ENCODE assay signal across 22 cellular contexts in the genomic region with DNA sequence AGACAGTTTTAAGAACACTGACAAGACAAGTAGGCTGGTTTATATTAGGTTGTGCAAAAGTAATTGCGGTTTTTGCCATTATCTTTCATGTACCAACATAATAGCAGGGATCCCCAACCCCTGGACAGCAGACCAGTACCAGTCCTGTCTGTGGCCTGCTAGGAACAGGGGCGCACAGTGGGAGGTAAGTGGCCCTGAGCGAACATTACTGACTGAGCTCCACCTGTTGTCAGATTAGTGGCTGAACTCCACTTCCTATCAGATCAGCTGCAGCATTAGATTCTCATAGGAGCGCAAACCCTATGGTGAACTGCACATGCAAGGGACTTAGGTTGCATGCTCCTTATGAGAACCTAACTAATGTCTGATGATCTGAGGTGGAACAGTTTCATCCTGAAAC.
A peak's percentile ranks its signal among the peaks of the same experiment; 100 is the strongest.
DNase-seq lines count a peak whose midpoint lies in the region; ATAC-seq and TF ChIP-seq lines count a peak whose summit lies in the region.
"Had no signal": no experiment of that assay in that cellular context is flagged by ENCODE, and none has a peak within 500 bp of the region (broad histone marks: within the 10 kb centered on the region; RNA-seq: fewer than 3 reads in every experiment).

No MANE protein-coding gene starts in this region.

- no peak overlapping the region for H3T11ph ChIP-seq in H9 (ENCODE audit: low read length)

- TF ChIP-seq POLR2A in GM18505 (IDR thresholded peaks at IDR 0.05; ENCODE audit: borderline replicate concordance, extremely low read depth, insufficient read depth, insufficient read length), result no peak

- peak; percentile 65 for ATAC-seq in WTC11
- ATAC-seq in GM18861 (IDR thresholded peaks at IDR 0.05; ENCODE audit: unreplicated experiment), result no peak
- ATAC-seq in GM18505 (IDR thresholded peaks at IDR 0.05; ENCODE audit: unreplicated experiment), result no peak
- ATAC-seq: A549 had no signal

- H2BK5ac ChIP-seq in H9 (ENCODE audit: insufficient read length, low read length), result no peak overlapping the region

- H2BK12ac ChIP-seq in H9 (ENCODE audit: insufficient read length, low read depth, low read length), result no peak overlapping the region

- no CpG with 5 or more reads among the region's 4 CpGs for WGBS in H9 (ENCODE audit: extremely low coverage, insufficient read length, low lambda C conversion rate)

- H3K27ac Mint-ChIP-seq in H9 (no peak overlapping the region), WTC11 (no peak overlapping the region), neural progenitor cell (no peak overlapping the region)
- H3K27ac Mint-ChIP-seq in activated naive CD4-positive, alpha-beta T cell treated with anti-CD3 and anti-CD28 coated beads, Interleukin-2, amount 10 ng/mL, durations not matched to agents 7 days and 5 days, result no peak overlapping the region
- no peak overlapping the region for H3K27ac Mint-ChIP-seq in activated naive CD8-positive, alpha-beta T cell treated with anti-CD3 and anti-CD28 coated beads for 36 hours
- H3K27ac Mint-ChIP-seq: CD14-positive monocyte; CD4-positive, alpha-beta T cell; CD8-positive, alpha-beta memory T cell had no signal

- TF ChIP-seq CTCF in H9 (conservative IDR thresholded peaks at IDR 0.05) (no peak), WTC11 (IDR thresholded peaks at IDR 0.05) (no peak), neural progenitor cell (IDR thresholded peaks at IDR 0.05) (no peak)

- no peak overlapping the region for H3K4me2 ChIP-seq in H9 (ENCODE audit: insufficient read depth, insufficient read length, low read length)
- no peak overlapping the region for H3K4me2 ChIP-seq in neural progenitor cell
- H3K4me2 ChIP-seq: A549; BLaER1 treated with 17β-estradiol and CSF1 and Interleukin-3, amounts not matched to agents 10 nM and 100 nM had no signal

- H3K56ac ChIP-seq in H9 (ENCODE audit: insufficient read length, low read depth, low read length), result no peak overlapping the region

- H3K79me1 ChIP-seq in H9 (ENCODE audit: insufficient read depth, low read depth, low read length, poor library complexity, severe bottlenecking), result no peaks in the 10 kb centered on the region

- H3K27me3 ChIP-seq in H9 (ENCODE audit: insufficient read depth, low read length), result no peaks in the 10 kb centered on the region
- no peaks in the 10 kb centered on the region for H3K27me3 ChIP-seq in neural progenitor cell
- H3K27me3 ChIP-seq: BE2C; BLaER1 treated with 17β-estradiol and CSF1 and Interleukin-3, amounts not matched to agents 10 nM and 100 nM had no signal

- no peak overlapping the region for H4K5ac ChIP-seq in H9 (ENCODE audit: insufficient read length, low read depth, low read length)

- H2BK20ac ChIP-seq in H9 (ENCODE audit: low read depth, low read length, poor library complexity, severe bottlenecking), result no peak overlapping the region

- no peaks in the 10 kb centered on the region for H3F3A ChIP-seq in neural progenitor cell (ENCODE audit: low read depth)

- no peaks in the 10 kb centered on the region for H3K9me3 ChIP-seq in H9 (ENCODE audit: control insufficient read depth, low read depth, low read length)
- H3K9me3 ChIP-seq in neural progenitor cell (ENCODE audit: low read depth), result peaks cover 4% of the 10 kb centered on the region
- H3K9me3 ChIP-seq: BE2C had no signal

- peak; percentile 29 for DNase-seq in H9
- DNase-seq in NCI-H146 treated with DMSO at 0.1 percent for 48 hours (lab: John Stamatoyannopoulos, UW; ENCODE audit: unreplicated experiment), result peak; percentile 40
- DNase-seq in WTC11 (ENCODE audit: low spot score), result peak; percentile 24
- DNase-seq in neural progenitor cell (ENCODE audit: low spot score), result peak; percentile 7
- no peak for DNase-seq in activated naive CD4-positive, alpha-beta T cell treated with anti-CD3 and anti-CD28 coated beads, Interleukin-2, amount 10 ng/mL, durations not matched to agents 7 days and 5 days
- no peak for DNase-seq in activated naive CD8-positive, alpha-beta T cell treated with anti-CD3 and anti-CD28 coated beads for 36 hours
- DNase-seq: 8988T; ACHN; AML-193; BE2C; CD4-positive, alpha-beta T cell; CD8-positive, alpha-beta memory T cell; DMS53; DMS79 treated with DMSO at 0.1 percent for 48 hours; GF-D8; GM23248; HCEC 1CT had no signal

- POLR2A ChIA-PET in WTC11 (lab: Charles Lee), result no interaction called here

- H2BK15ac ChIP-seq in H9 (ENCODE audit: low read depth, low read length), result no peak overlapping the region

- H3K18ac ChIP-seq in H9 (ENCODE audit: insufficient read length, low read depth, low read length), result no peak overlapping the region

- no peak overlapping the region for H3K27ac ChIP-seq in H9 (ENCODE audit: insufficient read length, low read depth, low read length)
- no peak overlapping the region for H3K27ac ChIP-seq in neural progenitor cell
- H3K27ac ChIP-seq: A549; BLaER1 treated with 17β-estradiol and CSF1 and Interleukin-3, amounts not matched to agents 10 nM and 100 nM; GM23248 had no signal

- H3K36me3 Mint-ChIP-seq in H9 (ENCODE audit: insufficient read depth in 1 of 3, low read depth in 3 of 3) (peaks cover 0 to 6% (median 1%) of the 10 kb centered on the region in 3 experiments; a peak in 1 of 7 replicates), WTC11 (peaks cover 5% of the 10 kb centered on the region), neural progenitor cell (no peaks in the 10 kb centered on the region)
- no peaks in the 10 kb centered on the region for H3K36me3 Mint-ChIP-seq in activated naive CD4-positive, alpha-beta T cell treated with anti-CD3 and anti-CD28 coated beads, Interleukin-2, amount 10 ng/mL, durations not matched to agents 7 days and 5 days
- H3K36me3 Mint-ChIP-seq in activated naive CD8-positive, alpha-beta T cell treated with anti-CD3 and anti-CD28 coated beads for 36 hours, result no peaks in the 10 kb centered on the region
- H3K36me3 Mint-ChIP-seq: CD14-positive monocyte; CD8-positive, alpha-beta memory T cell had no signal

- H2AK5ac ChIP-seq in H9 (ENCODE audit: insufficient read length, low read length), result no peak overlapping the region

- H3K9me3 Mint-ChIP-seq in H9 (peaks cover 10 to 11% of the 10 kb centered on the region in 2 experiments; a peak in 4 of 5 replicates), WTC11 (peaks cover 22% of the 10 kb centered on the region), neural progenitor cell (peaks cover 3% of the 10 kb centered on the region)
- H3K9me3 Mint-ChIP-seq in activated naive CD4-positive, alpha-beta T cell treated with anti-CD3 and anti-CD28 coated beads, Interleukin-2, amount 10 ng/mL, durations not matched to agents 7 days and 5 days, result peaks cover 8% of the 10 kb centered on the region
- H3K9me3 Mint-ChIP-seq in activated naive CD8-positive, alpha-beta T cell treated with anti-CD3 and anti-CD28 coated beads for 36 hours, result peaks cover 14% of the 10 kb centered on the region

- H4K20me1 ChIP-seq in H9 (ENCODE audit: control insufficient read depth, insufficient read depth, insufficient read length) (no peaks in the 10 kb centered on the region), neural progenitor cell (ENCODE audit: low read depth) (no peaks in the 10 kb centered on the region)
- H4K20me1 ChIP-seq: BLaER1 treated with 17β-estradiol and CSF1 and Interleukin-3, amounts not matched to agents 10 nM and 100 nM had no signal

- no peak overlapping the region for H2AFZ ChIP-seq in H9 (ENCODE audit: low read length)
- H2AFZ ChIP-seq in neural progenitor cell (replicated peaks), result no peak overlapping the region
- H2AFZ ChIP-seq: GM23248 had no signal

- no peak overlapping the region for H4K8ac ChIP-seq in H9 (replicated peaks; ENCODE audit: insufficient read length, low read depth, low read length)

- CTCF ChIA-PET in WTC11 (lab: Charles Lee), result no interaction called here
- CTCF ChIA-PET in activated naive CD4-positive, alpha-beta T cell treated with anti-CD3 and anti-CD28 coated beads, Interleukin-2, amount 10 ng/mL, durations not matched to agents 7 days and 5 days (lab: Charles Lee), result no interaction called here

- no peak overlapping the region for H4K91ac ChIP-seq in H9 (ENCODE audit: insufficient read length, low read depth, low read length)

- H2BK120ac ChIP-seq in H9 (ENCODE audit: low read depth, low read length, poor library complexity, severe bottlenecking), result no peak overlapping the region

- no peak overlapping the region for H3K4me3 ChIP-seq in neural progenitor cell
- H3K4me3 ChIP-seq: A549; BLaER1 treated with 17β-estradiol and CSF1 and Interleukin-3, amounts not matched to agents 10 nM and 100 nM; GM23248 had no signal

- no peak overlapping the region for H3K9ac ChIP-seq in H9 (ENCODE audit: extremely low read depth, insufficient read length, low read length)
- H3K9ac ChIP-seq in neural progenitor cell, result no peak overlapping the region
- H3K9ac ChIP-seq: BLaER1 treated with 17β-estradiol and CSF1 and Interleukin-3, amounts not matched to agents 10 nM and 100 nM; GM23248 had no signal

- no peaks in the 10 kb centered on the region for H3K4me1 ChIP-seq in H9 (ENCODE audit: insufficient read depth, low read length)
- no peaks in the 10 kb centered on the region for H3K4me1 ChIP-seq in neural progenitor cell
- H3K4me1 ChIP-seq: A549, BE2C had no signal

- H3K4me1 Mint-ChIP-seq in H9 (no peaks in the 10 kb centered on the region), WTC11 (no peaks in the 10 kb centered on the region), neural progenitor cell (no peaks in the 10 kb centered on the region)
- H3K4me1 Mint-ChIP-seq in activated naive CD4-positive, alpha-beta T cell treated with anti-CD3 and anti-CD28 coated beads, Interleukin-2, amount 10 ng/mL, durations not matched to agents 7 days and 5 days, result no peaks in the 10 kb centered on the region
- H3K4me1 Mint-ChIP-seq in activated naive CD8-positive, alpha-beta T cell treated with anti-CD3 and anti-CD28 coated beads for 36 hours, result no peaks in the 10 kb centered on the region
- H3K4me1 Mint-ChIP-seq: CD14-positive monocyte; CD8-positive, alpha-beta memory T cell had no signal

- H3K14ac ChIP-seq in H9 (ENCODE audit: insufficient read depth, low read length), result no peak overlapping the region

- H3K23me2 ChIP-seq in H9 (ENCODE audit: insufficient read length, low read depth, low read length, poor library complexity, severe bottlenecking), result no peaks in the 10 kb centered on the region

- no peak overlapping the region for H3K23ac ChIP-seq in H9 (ENCODE audit: insufficient read length, low read depth, low read length)

- H3K79me2 ChIP-seq in H9 (ENCODE audit: insufficient read depth, low read length) (no peaks in the 10 kb centered on the region), neural progenitor cell (ENCODE audit: low read depth) (no peaks in the 10 kb centered on the region)

- H3K4me3 Mint-ChIP-seq in H9 (no peak overlapping the region), WTC11 (no peak overlapping the region), neural progenitor cell (no peak overlapping the region)
- no peak overlapping the region for H3K4me3 Mint-ChIP-seq in activated naive CD4-positive, alpha-beta T cell treated with anti-CD3 and anti-CD28 coated beads, Interleukin-2, amount 10 ng/mL, durations not matched to agents 7 days and 5 days
- H3K4me3 Mint-ChIP-seq in activated naive CD8-positive, alpha-beta T cell treated with anti-CD3 and anti-CD28 coated beads for 36 hours, result no peak overlapping the region
- H3K4me3 Mint-ChIP-seq: CD14-positive monocyte; CD4-positive, alpha-beta T cell; CD8-positive, alpha-beta memory T cell had no signal

- H3K27me3 Mint-ChIP-seq in H9 (ENCODE audit: low read depth) (no peaks in the 10 kb centered on the region), WTC11 (ENCODE audit: low read depth) (no peaks in the 10 kb centered on the region), neural progenitor cell (ENCODE audit: insufficient read depth, low read depth) (no peaks in the 10 kb centered on the region)
- H3K27me3 Mint-ChIP-seq in activated naive CD4-positive, alpha-beta T cell treated with anti-CD3 and anti-CD28 coated beads, Interleukin-2, amount 10 ng/mL, durations not matched to agents 7 days and 5 days, result no peaks in the 10 kb centered on the region
- no peaks in the 10 kb centered on the region for H3K27me3 Mint-ChIP-seq in activated naive CD8-positive, alpha-beta T cell treated with anti-CD3 and anti-CD28 coated beads for 36 hours
- H3K27me3 Mint-ChIP-seq: CD4-positive, alpha-beta T cell; CD8-positive, alpha-beta memory T cell had no signal

- H3K4ac ChIP-seq in H9 (ENCODE audit: low read depth, low read length), result no peak overlapping the region

- H3K36me3 ChIP-seq in neural progenitor cell, result no peaks in the 10 kb centered on the region
- H3K36me3 ChIP-seq: BE2C; BLaER1 treated with 17β-estradiol and CSF1 and Interleukin-3, amounts not matched to agents 10 nM and 100 nM had no signal

Comparison
In these comparisons a context has a peak if more than half of its experiments do, and no peak if none do; other contexts are left out.
1. DNase-seq: peak in H9 (single experiment), NCI-H146 treated with DMSO at 0.1 percent for 48 hours (single experiment), WTC11 (single experiment) and neural progenitor cell (single experiment); none in activated naive CD4-positive, alpha-beta T cell treated with anti-CD3 and anti-CD28 coated beads, Interleukin-2, amount 10 ng/mL, durations not matched to agents 7 days and 5 days (single experiment) and activated naive CD8-positive, alpha-beta T cell treated with anti-CD3 and anti-CD28 coated beads for 36 hours (single experiment).